In genomic region chr7:28112056-28112455, GRCh38 we compare ENCODE assay signal across 18 cellular contexts.
DNase-seq lines count a peak whose midpoint lies in the region; ATAC-seq and TF ChIP-seq lines count a peak whose summit lies in the region.
"Had no signal": no experiment of that assay in that cellular context is flagged by ENCODE, and none has a peak within 500 bp of the region (broad histone marks: within the 10 kb centered on the region; RNA-seq: fewer than 3 reads in every experiment).

No MANE protein-coding gene starts in this region.

- DNase-seq in EH (ENCODE audit: low read depth) (peak; percentile 32), dedifferentiated amniotic fluid mesenchymal stem cell (ENCODE audit: extremely low spot score) (peak; percentile 35), suprapubic skin (ENCODE audit: low spot score in 2 of 2) (no peak), GM20000 (ENCODE audit: low spot score) (no peak), hippocampal formation (lab: John Stamatoyannopoulos, UW) (no peak)
- DNase-seq in stimulated activated CD4-positive, alpha-beta T cell treated with anti-CD3 and anti-CD28 coated beads, Interleukin-1b, Interleukin-23, amount 100 ng/mL, for 48 hours: no peak
- DNase-seq: DND-41, GDM1, H7, NCI-H1048, NCI-H1436 treated with DMSO at 0.1 percent for 48 hours, NCI-H2081 treated with DMSO at 0.1 percent for 48 hours, NCI-H524 treated with DMSO at 0.1 percent for 48 hours had no signal

- H3K27me3 ChIP-seq in gastroesophageal sphincter: no peaks in the 10 kb centered on the region
- H3K27me3 ChIP-seq in suprapubic skin: no peaks in the 10 kb centered on the region

- no peak overlapping the region for H3K4me3 ChIP-seq in gastroesophageal sphincter
- no peak overlapping the region for H3K4me3 ChIP-seq in suprapubic skin
- H3K4me3 ChIP-seq: SK-N-MC had no signal

- no peaks in the 10 kb centered on the region for H3K36me3 ChIP-seq in gastroesophageal sphincter
- no peaks in the 10 kb centered on the region for H3K36me3 ChIP-seq in suprapubic skin

- no peaks in the 10 kb centered on the region for H3K9me3 ChIP-seq in gastroesophageal sphincter
- H3K9me3 ChIP-seq in suprapubic skin: no peaks in the 10 kb centered on the region

- ATAC-seq in gastroesophageal sphincter: peak; percentile 61
- no peak for ATAC-seq in GM19467 (IDR thresholded peaks at IDR 0.05; ENCODE audit: unreplicated experiment)
- ATAC-seq: Panc1 had no signal

- TF ChIP-seq EP300 in gastroesophageal sphincter (IDR thresholded peaks at IDR 0.05): no peak
- no peak for TF ChIP-seq EP300 in suprapubic skin (IDR thresholded peaks at IDR 0.05)

- WGBS in gastroesophageal sphincter (ENCODE audit: low coverage in 1 of 2), 2 donors: 33 to 49% methylated on average over 3 of the region's 3 CpGs
- WGBS in suprapubic skin: 73% methylated on average over 3 of the region's 3 CpGs

- no peak for TF ChIP-seq CTCF in gastroesophageal sphincter (IDR thresholded peaks at IDR 0.05)
- TF ChIP-seq CTCF in suprapubic skin (IDR thresholded peaks at IDR 0.05): no peak
- no peak for TF ChIP-seq CTCF in GM20000 (IDR thresholded peaks at IDR 0.05; ENCODE audit: extremely low read depth, missing control alignments)

- TF ChIP-seq POLR2A in gastroesophageal sphincter (IDR thresholded peaks at IDR 0.05) (no peak), suprapubic skin (IDR thresholded peaks at IDR 0.05) (no peak)

- H3K27ac ChIP-seq in gastroesophageal sphincter: peak overlapping the region in 3 of 4 donors; percentile 20 to 39 (median 21)
- H3K27ac ChIP-seq in suprapubic skin: peak overlapping the region; percentile 60
- H3K27ac ChIP-seq: C4-2B, SK-N-MC had no signal

- H3K4me1 ChIP-seq in gastroesophageal sphincter (peaks cover 2 to 62% (median 11%) of the 10 kb centered on the region in 3 donors), suprapubic skin (peaks cover 28% of the 10 kb centered on the region)

Comparison
In these comparisons a context has a peak if more than half of its experiments do, and no peak if none do; other contexts are left out.
1. DNase-seq: peak in EH (single experiment) and dedifferentiated amniotic fluid mesenchymal stem cell (single experiment); none in suprapubic skin (0 of 2), stimulated activated CD4-positive, alpha-beta T cell treated with anti-CD3 and anti-CD28 coated beads, Interleukin-1b, Interleukin-23, amount 100 ng/mL, for 48 hours (single experiment), GM20000 (single experiment) and hippocampal formation (0 of 2).